In the genomic region with DNA sequence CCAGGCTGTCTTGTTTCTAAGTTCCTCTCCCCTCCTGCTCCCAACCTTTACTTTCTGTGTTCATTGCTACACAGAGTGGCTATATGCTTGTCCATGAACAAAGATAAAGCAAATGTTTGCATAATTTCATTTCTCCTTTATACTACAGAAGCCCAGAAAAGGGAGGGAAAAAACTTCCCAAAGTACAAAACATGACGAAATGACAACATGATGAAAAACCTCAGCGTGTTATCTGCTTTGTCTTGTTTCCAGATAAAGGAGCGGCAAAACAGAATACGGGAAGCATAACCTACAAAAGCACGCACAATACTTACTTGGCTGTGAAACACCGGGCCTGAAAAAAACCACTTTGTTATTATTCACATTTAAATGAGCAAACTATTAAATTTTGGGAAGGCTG, we compare ENCODE assay signal across 20 cellular contexts.
"Had no signal": no experiment of that assay in that cellular context is flagged by ENCODE, and none has a peak within 500 bp of the region (broad histone marks: within the 10 kb centered on the region; RNA-seq: fewer than 3 reads in every experiment).

No MANE protein-coding gene starts in this region.

- H3K4me3 ChIP-seq: body of pancreas, left ventricle myocardium inferior, ovary, psoas muscle, right atrium auricular region, tibial artery had no signal

- H3K4me1 ChIP-seq: body of pancreas had no signal

- H3K36me3 ChIP-seq: left ventricle myocardium inferior, neutrophil, ovary, right atrium auricular region, tibial artery had no signal

- H3K9me3 ChIP-seq: body of pancreas, left ventricle myocardium inferior, neutrophil, ovary, psoas muscle, right atrium auricular region, tibial artery had no signal

- H3K27me3 ChIP-seq: body of pancreas, ovary, right atrium auricular region, tibial artery had no signal

- H3K27ac ChIP-seq: body of pancreas, left ventricle myocardium inferior, neutrophil, ovary, psoas muscle, right atrium auricular region, tibial artery had no signal

- DNase-seq: activated CD4-positive, alpha-beta T cell treated with anti-CD3 and anti-CD28 coated beads, Interleukin-2, amount 10 ng/mL, durations not matched to agents 7 days and 5 days; activated CD8-positive, alpha-beta memory T cell treated with anti-CD3 and anti-CD28 coated beads, Interleukin-2, amount 10 ng/mL, durations not matched to agents 7 days and 5 days; activated CD8-positive, alpha-beta T cell treated with anti-CD3 and anti-CD28 coated beads for 36 hours; activated gamma-delta T cell; activated naive CD4-positive, alpha-beta T cell treated with anti-CD3 and anti-CD28 coated beads, Interleukin-2, amount 50 U/mL, for 16 hours; activated naive CD8-positive, alpha-beta T cell treated with anti-CD3 and anti-CD28 coated beads, Interleukin-2, amount 50 U/mL, for 24 hours; activated T-cell treated with anti-CD3 and anti-CD28 coated beads for 4 hours; body of pancreas; foreskin fibroblast; left ventricle myocardium inferior; naive thymus-derived CD8-positive, alpha-beta T cell; ovary; psoas muscle; stimulated activated CD4-positive, alpha-beta T cell treated with anti-CD3 and anti-CD28 coated beads, Interleukin-12 subunit alpha, Interleukin-12 subunit beta, amount 100 ng/mL, for 4 hours; stimulated activated CD4-positive, alpha-beta T cell treated with anti-CD3 and anti-CD28 coated beads, Interleukin-4, amount 100 ng/mL, for 4 hours; stimulated activated naive CD8-positive, alpha-beta T cell treated with anti-CD3 and anti-CD28 coated beads, Interleukin-15, Interleukin-2, amounts not matched to agents 100 U/mL and 50 U/mL, for 24 hours; T-helper 1 cell; tibial artery had no signal
